Comparison of ENCODE assay signal across 27 cellular contexts in the genomic region with DNA sequence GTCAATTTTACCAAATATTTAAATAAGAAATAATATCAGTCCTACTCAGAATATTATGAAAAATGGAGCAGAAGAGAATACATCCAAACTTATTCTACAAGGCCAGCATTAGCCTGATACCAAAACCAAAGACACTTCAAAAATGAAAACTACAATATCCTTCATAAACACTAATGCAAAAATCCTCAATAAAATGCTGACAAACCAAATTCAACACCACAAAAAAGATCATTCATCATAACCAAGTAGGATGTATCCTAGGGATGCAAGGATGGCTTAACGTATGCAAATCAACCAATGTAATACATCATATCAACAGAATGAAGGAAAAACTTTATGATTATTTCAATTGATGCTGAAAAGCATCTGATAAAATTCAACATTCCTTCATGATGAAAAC.
"Had no signal": no experiment of that assay in that cellular context is flagged by ENCODE, and none has a peak within 500 bp of the region (broad histone marks: within the 10 kb centered on the region; RNA-seq: fewer than 3 reads in every experiment).

No MANE protein-coding gene starts in this region.

- H3K4me3 ChIP-seq: stomach, suprapubic skin, testis, thoracic aorta, thyroid gland, tibial artery, tibial nerve, transverse colon, upper lobe of left lung, upper lobe of right lung, uterus, vagina had no signal

- H3K27me3 ChIP-seq: stomach, suprapubic skin, testis, thyroid gland, tibial artery, tibial nerve, transverse colon, upper lobe of left lung, upper lobe of right lung, uterus, vagina had no signal

- H3K4me1 ChIP-seq: stomach, suprapubic skin, testis, thyroid gland, tibial artery, tibial nerve, transverse colon, upper lobe of left lung, upper lobe of right lung, uterus, vagina had no signal

- FAIRE-seq: urothelium cell line had no signal

- DNase-seq: stimulated activated CD4-positive, alpha-beta T cell treated with anti-CD3 and anti-CD28 coated beads, Interleukin-2, amount 100 ng/mL, for 48 hours; stimulated activated CD4-positive, alpha-beta T cell treated with anti-CD3 and anti-CD28 coated beads, Interleukin-4, amount 100 ng/mL, for 1 hour; stimulated activated CD4-positive, alpha-beta T cell treated with anti-CD3 and anti-CD28 coated beads, Interleukin-4, amount 100 ng/mL, for 24 hours; stimulated activated CD4-positive, alpha-beta T cell treated with anti-CD3 and anti-CD28 coated beads, Interleukin-4, amount 100 ng/mL, for 4 hours; stimulated activated CD8-positive, alpha-beta memory T cell treated with anti-CD3 and anti-CD28 coated beads, Interleukin-4, amount 100 ng/mL, for 48 hours; stimulated activated naive B cell treated with anti-CD40 and anti-IgM and Interleukin-4, amounts not matched to agents 10 μg/mL and 1 μg/mL and 100 μg/mL, for 72 hours; stimulated activated naive CD4-positive, alpha-beta T cell; stimulated activated naive CD4-positive, alpha-beta T cell treated with Interleukin-2 at 50 U/mL for 16 hours; stimulated activated naive CD8-positive, alpha-beta T cell treated with anti-CD3 and anti-CD28 coated beads, Interleukin-15, amount 100 ng/mL, for 72 hours; stimulated activated naive CD8-positive, alpha-beta T cell treated with anti-CD3 and anti-CD28 coated beads, Interleukin-15, Interleukin-2, amounts not matched to agents 100 U/mL and 50 U/mL, for 24 hours; stomach; substantia nigra; testis; thyroid gland; tibial artery; transverse colon; trophoblast cell; upper lobe of left lung; upper lobe of right lung; uterus had no signal

- ATAC-seq: stimulated activated effector memory CD8-positive, alpha-beta T cell treated with anti-CD3 and anti-CD28 coated beads, Interleukin-12 subunit alpha, Interleukin-12 subunit beta, amount 100 ng/mL, for 72 hours; stimulated activated memory B cell treated with anti-CD40 and anti-IgM and Interleukin-4, amounts not matched to agents 10 μg/mL and 1 μg/mL and 100 μg/mL, for 72 hours; stimulated activated naive B cell treated with anti-CD40 and anti-IgM and Interleukin-4, amounts not matched to agents 10 μg/mL and 1 μg/mL and 100 μg/mL, for 72 hours; stimulated activated naive CD8-positive, alpha-beta T cell treated with anti-CD3 and anti-CD28 coated beads, Interleukin-15, amount 100 ng/mL, for 72 hours; stimulated activated naive CD8-positive, alpha-beta T cell treated with anti-CD3 and anti-CD28 coated beads, Interleukin-15, Interleukin-2, amounts not matched to agents 100 U/mL and 50 U/mL, for 24 hours; upper lobe of right lung had no signal

- H3K27ac ChIP-seq: stomach, suprapubic skin, testis, thoracic aorta, thyroid gland, tibial artery, tibial nerve, transverse colon, upper lobe of left lung, upper lobe of right lung, uterus, vagina had no signal

- H3K9me3 ChIP-seq: testis, thoracic aorta, thyroid gland, transverse colon, upper lobe of left lung, upper lobe of right lung, uterus, vagina had no signal

- H3K36me3 ChIP-seq: stomach, suprapubic skin, thoracic aorta, thyroid gland, tibial artery, tibial nerve, transverse colon, upper lobe of left lung, upper lobe of right lung, uterus, vagina had no signal
